9 cellular contexts compared by ENCODE assay signal in genomic region chr17:80546267-80546666, GRCh38. TPM values are rescaled to one million over a fixed set of nuclear protein-coding genes. Genes with fewer than 3 reads are reported as not detected.
DNase-seq lines count a peak whose midpoint lies in the region; ATAC-seq and TF ChIP-seq lines count a peak whose summit lies in the region.
"Had no signal": no experiment of that assay in that cellular context is flagged by ENCODE, and none has a peak within 500 bp of the region (broad histone marks: within the 10 kb centered on the region; RNA-seq: fewer than 3 reads in every experiment).

No MANE protein-coding gene starts in this region.

- H3K4me1 Mint-ChIP-seq in T-helper 1 cell treated with Interleukin-12 subunit alpha and Interleukin-12 subunit beta and Interleukin-4 antibody, amounts not matched to agents 30 μg/mL and 1 μg/mL, for 36 hours (ENCODE audit: low read depth), result peaks cover 27% of the 10 kb centered on the region

- H2AFZ ChIP-seq in OCI-LY3 (ENCODE audit: low read depth, low read length), result no peak overlapping the region

- H3K4me3 ChIP-seq in OCI-LY3 (ENCODE audit: low read length) (peak overlapping the region; percentile 94), endocrine pancreas (ENCODE audit: control insufficient read depth, insufficient read depth, low read length) (peak overlapping the region; percentile 63), gastrocnemius medialis (peak overlapping the region; percentile 72 to 98 (median 96))

- H3K27ac Mint-ChIP-seq in T-helper 1 cell treated with Interleukin-12 subunit alpha and Interleukin-12 subunit beta and Interleukin-4 antibody, amounts not matched to agents 30 μg/mL and 1 μg/mL, for 36 hours, result peak overlapping the region; percentile 6

- H3K4me1 ChIP-seq in OCI-LY3 (ENCODE audit: low read length), result peaks cover 12% of the 10 kb centered on the region
- peaks cover 12% of the 10 kb centered on the region for H3K4me1 ChIP-seq in endocrine pancreas (ENCODE audit: control insufficient read depth, insufficient read depth, low read length)
- H3K4me1 ChIP-seq in gastrocnemius medialis, result peaks cover 25 to 40% of the 10 kb centered on the region in 2 donors

- peaks cover 8% of the 10 kb centered on the region for H4K20me1 ChIP-seq in OCI-LY3 (ENCODE audit: insufficient read depth, low read length)

- DNase-seq in T-helper 1 cell (no peak), gastrocnemius medialis (no peak), AG20443 (ENCODE audit: low spot score) (no peak), NCI-H2196 treated with DMSO at 0.1 percent for 48 hours (lab: John Stamatoyannopoulos, UW; ENCODE audit: unreplicated experiment) (no peak), RPMI8226 (no peak)
- DNase-seq: activated effector memory CD4-positive, alpha-beta T cell treated with anti-CD3 and anti-CD28 coated beads, Interleukin-2, amount 50 U/mL, for 16 hours had no signal

- peak overlapping the region; percentile 91 for H3K4me3 Mint-ChIP-seq in T-helper 1 cell treated with Interleukin-12 subunit alpha and Interleukin-12 subunit beta and Interleukin-4 antibody, amounts not matched to agents 30 μg/mL and 1 μg/mL, for 36 hours

- peaks cover 65% of the 10 kb centered on the region for H3K79me2 ChIP-seq in OCI-LY3 (ENCODE audit: low read length)

- H3K4me2 ChIP-seq in OCI-LY3 (ENCODE audit: low read length), result peak overlapping the region; percentile 88

- peaks cover 5% of the 10 kb centered on the region for H3K36me3 Mint-ChIP-seq in T-helper 1 cell treated with Interleukin-12 subunit alpha and Interleukin-12 subunit beta and Interleukin-4 antibody, amounts not matched to agents 30 μg/mL and 1 μg/mL, for 36 hours (ENCODE audit: low read depth)

- no peak for ATAC-seq in gastrocnemius medialis

- no peaks in the 10 kb centered on the region for H3K36me3 ChIP-seq in OCI-LY3 (replicated peaks; ENCODE audit: low read depth, low read length)
- no peaks in the 10 kb centered on the region for H3K36me3 ChIP-seq in endocrine pancreas (ENCODE audit: control insufficient read depth, insufficient read depth, low read length)
- H3K36me3 ChIP-seq in gastrocnemius medialis, result no peaks in the 10 kb centered on the region

- H3K27me3 Mint-ChIP-seq in T-helper 1 cell treated with Interleukin-12 subunit alpha and Interleukin-12 subunit beta and Interleukin-4 antibody, amounts not matched to agents 30 μg/mL and 1 μg/mL, for 36 hours (ENCODE audit: low read depth), result peaks cover 7% of the 10 kb centered on the region

- TF ChIP-seq POLR2A in gastrocnemius medialis (IDR thresholded peaks at IDR 0.05), result no peak

- H3K27me3 ChIP-seq in OCI-LY3 (ENCODE audit: low read depth, low read length), result no peaks in the 10 kb centered on the region
- H3K27me3 ChIP-seq in endocrine pancreas (ENCODE audit: control insufficient read depth, insufficient read depth, low read length), result peaks cover 4% of the 10 kb centered on the region
- H3K27me3 ChIP-seq in gastrocnemius medialis, result no peaks in the 10 kb centered on the region

- H3K9me3 Mint-ChIP-seq in T-helper 1 cell treated with Interleukin-12 subunit alpha and Interleukin-12 subunit beta and Interleukin-4 antibody, amounts not matched to agents 30 μg/mL and 1 μg/mL, for 36 hours, result no peaks in the 10 kb centered on the region

- TF ChIP-seq CTCF in OCI-LY3 (IDR thresholded peaks at IDR 0.05; ENCODE audit: low read depth, low read length), result no peak
- no peak for TF ChIP-seq CTCF in gastrocnemius medialis (IDR thresholded peaks at IDR 0.05 in 4 of 5, conservative IDR thresholded peaks at IDR 0.05 in 1 of 5)

- intact Hi-C loops in gastrocnemius medialis (cut with DNase I; ENCODE audit: low total_unique reads), result loop anchor here (10.0 kb wide), 2 partner anchors 91 to 249 kb away; no protein-coding TSS in a partner anchor

- no peaks in the 10 kb centered on the region for H3K9me3 ChIP-seq in OCI-LY3 (ENCODE audit: insufficient read depth, low read length)
- no peaks in the 10 kb centered on the region for H3K9me3 ChIP-seq in endocrine pancreas (ENCODE audit: control insufficient read depth, low read length)
- no peaks in the 10 kb centered on the region for H3K9me3 ChIP-seq in gastrocnemius medialis

- no peak overlapping the region for H3K27ac ChIP-seq in OCI-LY3 (ENCODE audit: low read length)
- H3K27ac ChIP-seq in gastrocnemius medialis, result peak overlapping the region in 3 of 4 donors; percentile 25 to 86 (median 85)

- in situ Hi-C loops in gastrocnemius medialis (cut with MboI; ENCODE audit: low sequenced_read_pairs in 4 of 4), result no loop called here

- no peak overlapping the region for H3K9ac ChIP-seq in OCI-LY3 (ENCODE audit: low read length)
- peak overlapping the region; percentile 19 for H3K9ac ChIP-seq in endocrine pancreas (ENCODE audit: control insufficient read depth, insufficient read depth, low read length)

RNA-seq across cellular contexts. Expression of gene RPTOR, which starts 1.6 kb away (rescaled TPM):
- 10 to 100 TPM; 47.6 to 56.9 (median 55.4) TPM for total RNA-seq in gastrocnemius medialis
